In genomic region chr6:157263146-157263545, GRCh38 we compare ENCODE assay signal across 18 cellular contexts.
"Had no signal": no experiment of that assay in that cellular context is flagged by ENCODE, and none has a peak within 500 bp of the region (broad histone marks: within the 10 kb centered on the region; RNA-seq: fewer than 3 reads in every experiment).

No MANE protein-coding gene starts in this region.

- ATAC-seq: activated T-cell treated with anti-CD3 and anti-CD28 coated beads, Interleukin-2, amount 50 U/mL, for 72 hours; lower lobe of right lung; stimulated activated naive B cell treated with anti-CD40 and anti-IgM and Interleukin-4, amounts not matched to agents 10 μg/mL and 1 μg/mL and 100 μg/mL, for 72 hours had no signal

- H3K27ac ChIP-seq: cardiac muscle cell, lower lobe of right lung, upper lobe of left lung had no signal

- H3K9me3 ChIP-seq: lower lobe of right lung, upper lobe of left lung had no signal

- DNase-seq: activated CD4-positive, alpha-beta memory T cell treated with anti-CD3 and anti-CD28 coated beads, Interleukin-2, amount 10 ng/mL, durations not matched to agents 7 days and 5 days; activated CD8-positive, alpha-beta memory T cell treated with anti-CD3 and anti-CD28 coated beads, Interleukin-2, amount 50 U/mL, for 4 hours; activated gamma-delta T cell treated with Interleukin-2 at 50 U/mL for 16 hours; activated naive CD8-positive, alpha-beta T cell treated with anti-CD3 and anti-CD28 coated beads for 36 hours; activated T-cell treated with anti-CD3 and anti-CD28 coated beads, Interleukin-2, amount 50 U/mL, for 72 hours; anterior cingulate cortex; cortex of kidney; erythroblast; hypothalamus; kidney glomerular epithelial cell; lower lobe of right lung; naive B cell; right cardiac atrium; stimulated activated CD4-positive, alpha-beta T cell treated with anti-CD3 and anti-CD28 coated beads, Interleukin-2, amount 100 ng/mL, for 24 hours; stimulated activated naive B cell treated with anti-CD40 and anti-IgM and Interleukin-4, amounts not matched to agents 10 μg/mL and 1 μg/mL and 100 μg/mL, for 72 hours; T-helper 9 cell; upper lobe of left lung had no signal

- H3K4me3 ChIP-seq: cardiac muscle cell, lower lobe of right lung, upper lobe of left lung had no signal

- H3K27me3 ChIP-seq: cardiac muscle cell, upper lobe of left lung had no signal

- H3K36me3 ChIP-seq: cardiac muscle cell, lower lobe of right lung, upper lobe of left lung had no signal
